Comparison of ENCODE assay signal across 8 cellular contexts in the genomic region with DNA sequence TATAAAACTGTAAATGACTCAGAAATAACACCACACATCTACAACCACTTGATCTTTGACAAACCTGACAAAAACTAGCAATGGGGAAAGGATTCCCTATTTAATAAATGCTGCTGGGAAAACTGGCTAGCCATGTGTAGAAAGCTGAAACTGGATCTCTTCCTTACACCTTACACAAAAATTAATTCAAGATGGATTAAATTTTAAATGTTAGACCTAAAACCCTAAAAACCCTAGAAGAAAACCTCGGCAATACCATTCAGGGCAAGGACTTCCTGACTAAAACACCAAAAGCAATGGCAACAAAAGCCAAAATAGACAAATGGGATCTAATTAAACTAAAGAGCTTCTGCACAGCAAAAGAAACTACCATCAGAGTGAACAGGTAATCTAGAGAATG.
DNase-seq lines count a peak whose midpoint lies in the region; ATAC-seq, FAIRE-seq and TF ChIP-seq lines count a peak whose summit lies in the region.
"Not testable (repeated sequence)": the region's sequence is repeated elsewhere in the genome, so short reads cannot be mapped to it uniquely, and the experiment has no call there.

No MANE protein-coding gene starts in this region.

- not testable (repeated sequence) for FAIRE-seq in K562 (lab: Jason Lieb, UNC)

- WGBS in GM23248 (ENCODE audit: low coverage in 1 of 2, low lambda C conversion rate in 2 of 2, missing lambda C conversion rate in 2 of 2), 2 experiments = 10 to 18% methylated on average over 1 of the region's 1 CpG
- WGBS in K562 (ENCODE audit: insufficient coverage, low coverage, missing lambda C conversion rate) = 27% methylated on average over 1 of the region's 1 CpG
- no CpG with 5 or more reads among the region's 1 CpG for WGBS in trophoblast cell (ENCODE audit: extremely low coverage, insufficient coverage, insufficient read length)

- H3K27me3 ChIP-seq in GM23248 (replicated peaks; ENCODE audit: insufficient read depth); K562 (ENCODE audit: control insufficient read depth in 2 of 2, insufficient read depth in 2 of 2, low read length in 2 of 2); trophoblast cell (ENCODE audit: insufficient read depth, low read length): not testable (repeated sequence)

- not testable (repeated sequence) for H3K79me2 ChIP-seq in GM23248 (ENCODE audit: insufficient read depth); OCI-LY7 (ENCODE audit: insufficient read depth, low read depth, low read length); K562 (ENCODE audit: control insufficient read depth, insufficient read depth, low read length); trophoblast cell (ENCODE audit: control insufficient read depth, insufficient read depth, low read length, poor library complexity)

- not testable (repeated sequence) for H2AFZ ChIP-seq in GM23248; OCI-LY7 (ENCODE audit: low read length); trophoblast cell (ENCODE audit: insufficient read depth, low read length, poor library complexity)
- peak overlapping the region; percentile 62; the same call in 1 of the 2 replicates for H2AFZ ChIP-seq in K562 (ENCODE audit: low read depth, low read length)

- not testable (repeated sequence) for H3K4me3 ChIP-seq in GM23248; OCI-LY7 (ENCODE audit: low read depth, low read length, poor library complexity, severe bottlenecking); K562; trophoblast cell (ENCODE audit: low read depth, low read length)

- not testable (repeated sequence) for TF ChIP-seq RAD21 in K562 (CRISPR knock-in tag; conservative IDR thresholded peaks at IDR 0.05 in 1 of 2, IDR thresholded peaks at IDR 0.05 in 1 of 2)

- not testable (repeated sequence) for H3K9me3 ChIP-seq in GM23248 (ENCODE audit: low read depth); OCI-LY7 (ENCODE audit: low read length); K562 (replicated peaks; ENCODE audit: control insufficient read depth, insufficient read depth, low read depth, low read length); trophoblast cell (ENCODE audit: insufficient read depth, low read depth, low read length)

- not testable (repeated sequence) for H3K4ac ChIP-seq in trophoblast cell (ENCODE audit: low read depth, low read length)

- in situ Hi-C loops in ACHN (cut with HindIII; ENCODE audit: low pct_ligation_motif_present, low pct_unique_long_range_greater_than_20kb, low sequenced_read_pairs); GM23248 (cut with MboI); K562 (cut with MboI): not testable (repeated sequence)

- H3F3A ChIP-seq in GM23248 (ENCODE audit: insufficient read depth) = not testable (repeated sequence)

- H3K23ac ChIP-seq in trophoblast cell (ENCODE audit: low read length) = not testable (repeated sequence)

- TF ChIP-seq CTCF in OCI-LY7 (conservative IDR thresholded peaks at IDR 0.05; ENCODE audit: low read length); K562 (IDR thresholded peaks at IDR 0.05 in 2 of 3, conservative IDR thresholded peaks at IDR 0.05 in 1 of 3; ENCODE audit: insufficient read depth in 2 of 3, low read depth in 1 of 3, low read length in 3 of 3): not testable (repeated sequence)

- not testable (repeated sequence) for TF ChIP-seq POLR2A in K562 (conservative IDR thresholded peaks at IDR 0.05)

- not testable (repeated sequence) for H3K36me3 ChIP-seq in GM23248 (ENCODE audit: low read depth); OCI-LY7 (ENCODE audit: insufficient read depth, low read length); K562 (ENCODE audit: control insufficient read depth, insufficient read depth, low read length); trophoblast cell (ENCODE audit: control insufficient read depth in 1 of 2, insufficient read depth in 2 of 2, low read length in 2 of 2)

- H3K79me1 ChIP-seq in trophoblast cell (ENCODE audit: low read length) = not testable (repeated sequence)

- not testable (repeated sequence) for H3K27ac ChIP-seq in GM23248; OCI-LY7 (ENCODE audit: low read depth, low read length, poor library complexity, severe bottlenecking); K562 (ENCODE audit: extremely low read depth, low read depth, low read length); trophoblast cell (ENCODE audit: low read depth, low read length)

- H3K18ac ChIP-seq in trophoblast cell (ENCODE audit: low read length) = not testable (repeated sequence)

- H3K9me1 ChIP-seq in K562 (ENCODE audit: control insufficient read depth, insufficient read depth, low read length) = not testable (repeated sequence)

- POLR2A ChIA-PET in OCI-LY7 (lab: Charles Lee) = interaction anchor here (0.8 kb wide), 1 partner anchor 12 kb away, joined by 3 read pairs; no protein-coding TSS in a partner anchor
- POLR2A ChIA-PET in K562 (lab: Yijun Ruan, JAX) = not testable (repeated sequence)

- not testable (repeated sequence) for H3K9ac ChIP-seq in GM23248; K562 (ENCODE audit: insufficient read depth in 1 of 2, low read depth in 2 of 2, low read length in 2 of 2); trophoblast cell (ENCODE audit: low read length)

- ATAC-seq in K562 = not testable (repeated sequence)

- H2BK12ac ChIP-seq in trophoblast cell (ENCODE audit: low read length) = not testable (repeated sequence)

- H2AK5ac ChIP-seq in trophoblast cell (ENCODE audit: low read length) = not testable (repeated sequence)

- H2BK120ac ChIP-seq in trophoblast cell (ENCODE audit: insufficient read depth, low read length, poor library complexity) = not testable (repeated sequence)

- not testable (repeated sequence) for H3K4me2 ChIP-seq in GM23248 (ENCODE audit: unreplicated experiment); OCI-LY7 (ENCODE audit: low read length); K562 (ENCODE audit: insufficient read depth, low read length); trophoblast cell (ENCODE audit: low read length)

- not testable (repeated sequence) for H4K8ac ChIP-seq in trophoblast cell (ENCODE audit: low read depth, low read length)

- CTCF ChIA-PET in OCI-LY7 (lab: Charles Lee; ENCODE audit: unreplicated experiment); K562 (lab: Yijun Ruan, JAX; ENCODE audit: low intra/inter-chr PET ratio): not testable (repeated sequence)

- not testable (repeated sequence) for H3K9me2 ChIP-seq in GM23248 (ENCODE audit: insufficient read depth); OCI-LY7 (ENCODE audit: insufficient read depth, low read length)

- BruUV-seq in OCI-LY7 (replicated peaks; lab: Mats Ljungman, UMichigan); K562 (replicated peaks; lab: Mats Ljungman, UMichigan): not testable (repeated sequence)

- H3K4me1 ChIP-seq in GM23248 (ENCODE audit: insufficient read depth); OCI-LY7 (ENCODE audit: insufficient read depth, low read length, poor library complexity, severe bottlenecking); K562 (replicated peaks in 1 of 2; ENCODE audit: control insufficient read depth in 2 of 2, insufficient read depth in 2 of 2, low read length in 2 of 2); trophoblast cell (ENCODE audit: control insufficient read depth in 1 of 2, insufficient read depth in 2 of 2, low read length in 2 of 2): not testable (repeated sequence)

- H3K14ac ChIP-seq in trophoblast cell (ENCODE audit: low read length) = not testable (repeated sequence)

- H4K20me1 ChIP-seq in GM23248 (ENCODE audit: insufficient read depth); OCI-LY7 (ENCODE audit: insufficient read depth, low read length); K562 (replicated peaks; ENCODE audit: control insufficient read depth, insufficient read depth, low read length): not testable (repeated sequence)

- TF ChIP-seq EP300 in K562 (IDR thresholded peaks at IDR 0.05; ENCODE audit: low read length) = not testable (repeated sequence)

- DNase-seq in ACHN = peak; percentile 55
- peak; percentile 1 for DNase-seq in GM23248
- DNase-seq in NCI-H1417 (lab: John Stamatoyannopoulos, UW) = peak in 2 of 3 experiments; percentile 20 to 21
- peak; percentile 40 for DNase-seq in NCI-H226
- DNase-seq in OCI-LY7 (ENCODE audit: low spot score) = peak; percentile 6
- not testable (repeated sequence) for DNase-seq in K562 (ENCODE audit: extremely low read depth in 1 of 4, low spot score in 3 of 4)
- DNase-seq in kidney tubule cell (ENCODE audit: low spot score) = peak; percentile 10
- peak; percentile 30 to 63 for DNase-seq in trophoblast cell

- intact Hi-C loops in OCI-LY7 (cut with micrococcal nuclease; ENCODE audit: unreplicated experiment); K562 (cut with micrococcal nuclease): not testable (repeated sequence)

- not testable (repeated sequence) for H4K12ac ChIP-seq in trophoblast cell (ENCODE audit: low read depth, low read length)

- H2BK5ac ChIP-seq in trophoblast cell (ENCODE audit: low read depth, low read length, poor library complexity) = not testable (repeated sequence)

- not testable (repeated sequence) for H4K91ac ChIP-seq in trophoblast cell (ENCODE audit: low read depth, low read length)
